Comparison of ENCODE assay signal across 9 cellular contexts in genomic region chr7:47355684-47356083, GRCh38.
"Had no signal": no experiment of that assay in that cellular context is flagged by ENCODE, and none has a peak within 500 bp of the region (broad histone marks: within the 10 kb centered on the region; RNA-seq: fewer than 3 reads in every experiment).

No MANE protein-coding gene starts in this region.

- H3K4me1 Mint-ChIP-seq: activated naive CD4-positive, alpha-beta T cell treated with anti-CD3 and anti-CD28 coated beads, Interleukin-2, amount 50 U/mL, for 24 hours; memory B cell had no signal

- ATAC-seq: right lobe of liver had no signal

- H3K27ac Mint-ChIP-seq: activated naive CD4-positive, alpha-beta T cell treated with anti-CD3 and anti-CD28 coated beads, Interleukin-2, amount 50 U/mL, for 24 hours; memory B cell had no signal

- H3K27ac ChIP-seq: right lobe of liver, suprapubic skin had no signal

- H3K36me3 ChIP-seq: suprapubic skin had no signal

- H3K36me3 Mint-ChIP-seq: activated naive CD4-positive, alpha-beta T cell treated with anti-CD3 and anti-CD28 coated beads, Interleukin-2, amount 50 U/mL, for 24 hours; memory B cell had no signal

- DNase-seq: activated effector memory CD4-positive, alpha-beta T cell treated with Interleukin-2 at 50 U/mL for 16 hours; activated T-cell treated with anti-CD3 and anti-CD28 coated beads, Interleukin-2, amount 50 U/mL, for 1 hour; effector memory CD4-positive, alpha-beta T cell; hypothalamus; stimulated activated naive CD4-positive, alpha-beta T cell treated with Interleukin-2 at 50 U/mL for 16 hours had no signal

- H3K9me3 Mint-ChIP-seq: activated naive CD4-positive, alpha-beta T cell treated with anti-CD3 and anti-CD28 coated beads, Interleukin-2, amount 50 U/mL, for 24 hours; memory B cell had no signal

- H3K27me3 ChIP-seq: right lobe of liver, suprapubic skin had no signal

- H3K4me3 Mint-ChIP-seq: activated naive CD4-positive, alpha-beta T cell treated with anti-CD3 and anti-CD28 coated beads, Interleukin-2, amount 50 U/mL, for 24 hours; memory B cell had no signal

- H3K9me3 ChIP-seq: right lobe of liver, suprapubic skin had no signal

- H3K27me3 Mint-ChIP-seq: activated naive CD4-positive, alpha-beta T cell treated with anti-CD3 and anti-CD28 coated beads, Interleukin-2, amount 50 U/mL, for 24 hours; memory B cell had no signal

- H3K4me3 ChIP-seq: right lobe of liver, suprapubic skin had no signal
